In the genomic region with DNA sequence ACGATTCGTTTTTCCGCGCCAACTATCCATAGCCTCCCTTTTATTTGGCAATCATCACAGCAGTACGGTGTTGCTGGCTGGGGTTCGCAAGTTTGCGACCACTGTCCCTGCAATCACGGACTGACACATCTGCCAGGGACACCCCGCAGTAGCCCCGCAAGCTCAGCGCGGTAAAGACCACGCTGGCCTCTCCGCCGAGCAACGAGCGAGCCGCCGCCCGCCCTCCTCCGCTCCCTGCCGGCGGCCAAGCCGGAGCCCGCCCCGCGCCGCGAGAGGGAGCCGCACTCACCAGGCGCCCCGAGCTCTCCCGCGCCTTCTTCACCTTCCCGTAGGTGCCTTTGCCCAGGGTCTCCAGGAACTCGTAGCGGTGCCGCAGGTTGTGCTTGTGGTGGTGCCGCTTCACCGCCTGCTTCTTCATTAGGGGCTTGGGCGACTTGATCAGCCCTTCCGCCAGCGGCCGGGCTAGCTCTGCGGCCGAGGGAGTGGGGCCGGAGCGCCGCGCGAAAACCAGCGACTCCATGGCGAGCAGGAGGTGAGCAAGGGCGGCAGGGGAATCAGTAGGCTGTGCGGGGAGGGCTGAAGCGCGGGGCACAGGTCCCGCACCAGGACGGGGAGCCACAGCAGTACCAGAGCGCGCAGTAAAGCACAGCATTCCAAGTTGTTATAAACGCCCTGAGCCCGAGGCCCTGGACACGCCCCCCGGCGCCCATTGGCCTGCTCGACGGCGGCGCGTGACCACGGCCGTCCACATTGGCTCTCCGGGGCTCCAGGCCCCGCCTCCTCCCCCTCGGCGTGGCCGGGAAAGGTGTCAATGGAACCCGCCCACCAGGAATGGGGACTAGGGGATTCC, we compare ENCODE assay signal across 8 cellular contexts. TPM values are rescaled to one million over a fixed set of nuclear protein-coding genes. Genes with fewer than 3 reads are reported as not detected.
A peak's percentile ranks its signal among the peaks of the same experiment; 100 is the strongest.
DNase-seq lines count a peak whose midpoint lies in the region; ATAC-seq and TF ChIP-seq lines count a peak whose summit lies in the region.

A gene (minus strand): TSS at position 637 of the 850 bp plus-strand sequence. CDS start 117 bp downstream, at position 520.

- H3K4me1 Mint-ChIP-seq in IgD-negative memory B cell = peaks cover 29 to 60% (median 50%) of the 10 kb centered on the region in 3 donors
- H3K4me1 Mint-ChIP-seq in naive thymus-derived CD4-positive, alpha-beta T cell = peaks cover 42 to 69% (median 65%) of the 10 kb centered on the region in 7 donors
- peaks cover 76% of the 10 kb centered on the region for H3K4me1 Mint-ChIP-seq in stimulated activated effector memory CD8-positive, alpha-beta T cell treated with anti-CD3 and anti-CD28 coated beads, Interleukin-12 subunit alpha, Interleukin-12 subunit beta, amount 100 ng/mL, for 72 hours

- peaks cover 2% of the 10 kb centered on the region for H3K36me3 Mint-ChIP-seq in IgD-negative memory B cell
- H3K36me3 Mint-ChIP-seq in naive thymus-derived CD4-positive, alpha-beta T cell = peaks cover 7 to 22% (median 20%) of the 10 kb centered on the region in 5 donors
- H3K36me3 Mint-ChIP-seq in stimulated activated effector memory CD8-positive, alpha-beta T cell treated with anti-CD3 and anti-CD28 coated beads, Interleukin-12 subunit alpha, Interleukin-12 subunit beta, amount 100 ng/mL, for 72 hours = no peaks in the 10 kb centered on the region

- peaks cover 4% of the 10 kb centered on the region for H3K27me3 Mint-ChIP-seq in IgD-negative memory B cell
- H3K27me3 Mint-ChIP-seq in naive thymus-derived CD4-positive, alpha-beta T cell = peaks cover 0 to 21% (median 0%) of the 10 kb centered on the region in 5 donors

- peak; percentile 94 for ATAC-seq in naive thymus-derived CD4-positive, alpha-beta T cell
- peak; percentile 89 for ATAC-seq in stimulated activated effector memory CD8-positive, alpha-beta T cell treated with anti-CD3 and anti-CD28 coated beads, Interleukin-12 subunit alpha, Interleukin-12 subunit beta, amount 100 ng/mL, for 72 hours
- ATAC-seq in GM18870 (IDR thresholded peaks at IDR 0.05; ENCODE audit: unreplicated experiment) = no peak

- intact Hi-C loops in naive thymus-derived CD4-positive, alpha-beta T cell (cut with micrococcal nuclease) = loop anchor here (1.0 to 5.0 kb wide), 9 partner anchors 8 to 199 kb away; a partner anchor contains a TSS

- H3K9me3 Mint-ChIP-seq in IgD-negative memory B cell = peaks cover 0 to 1% (median 0%) of the 10 kb centered on the region in 3 donors
- peaks cover 0 to 3% (median 0%) of the 10 kb centered on the region in 11 donors for H3K9me3 Mint-ChIP-seq in naive thymus-derived CD4-positive, alpha-beta T cell
- no peaks in the 10 kb centered on the region for H3K9me3 Mint-ChIP-seq in stimulated activated effector memory CD8-positive, alpha-beta T cell treated with anti-CD3 and anti-CD28 coated beads, Interleukin-12 subunit alpha, Interleukin-12 subunit beta, amount 100 ng/mL, for 72 hours

- no peaks in the 10 kb centered on the region for H3K27me3 ChIP-seq in naive thymus-derived CD4-positive, alpha-beta T cell (ENCODE audit: control insufficient read depth in 2 of 2, insufficient read depth in 2 of 2, low read length in 2 of 2)

- H3K4me1 ChIP-seq in naive thymus-derived CD4-positive, alpha-beta T cell (ENCODE audit: control insufficient read depth in 2 of 2, insufficient read depth in 2 of 2, low read length in 2 of 2) = peaks cover 42 to 49% of the 10 kb centered on the region in 2 donors

- DNase-seq in DMS79 treated with DMSO at 0.1 percent for 48 hours (lab: John Stamatoyannopoulos, UW) (peak; percentile 86), RPMI8226 (peak; percentile 94), fibroblast of pulmonary artery (ENCODE audit: low read depth) (peak; percentile 87)
- peak; percentile 79 for DNase-seq in activated effector memory CD4-positive, alpha-beta T cell treated with Interleukin-2 at 50 U/mL for 16 hours
- peak; percentile 78 to 87 (median 84) for DNase-seq in naive thymus-derived CD4-positive, alpha-beta T cell
- peak; percentile 62 to 88 for DNase-seq in stimulated activated effector memory CD8-positive, alpha-beta T cell treated with anti-CD3 and anti-CD28 coated beads, Interleukin-12 subunit alpha, Interleukin-12 subunit beta, amount 100 ng/mL, for 72 hours (ENCODE audit: low spot score in 2 of 2)

- H3K27ac Mint-ChIP-seq in IgD-negative memory B cell = peak within 1 kb of the TSS; percentile 95 to 99 (median 97)
- peak within 1 kb of the TSS; percentile 86 to 99 (median 94) for H3K27ac Mint-ChIP-seq in naive thymus-derived CD4-positive, alpha-beta T cell
- H3K27ac Mint-ChIP-seq in stimulated activated effector memory CD8-positive, alpha-beta T cell treated with anti-CD3 and anti-CD28 coated beads, Interleukin-12 subunit alpha, Interleukin-12 subunit beta, amount 100 ng/mL, for 72 hours = peak within 1 kb of the TSS; percentile 91

- H3K9me3 ChIP-seq in naive thymus-derived CD4-positive, alpha-beta T cell (ENCODE audit: control insufficient read depth in 2 of 3, low read length in 3 of 3) = no peaks in the 10 kb centered on the region

- peak within 1 kb of the TSS; percentile 89 for H3K27ac ChIP-seq in naive thymus-derived CD4-positive, alpha-beta T cell (ENCODE audit: low read depth, low read length)

- H3K36me3 ChIP-seq in naive thymus-derived CD4-positive, alpha-beta T cell (ENCODE audit: control insufficient read depth in 2 of 3, insufficient read depth in 3 of 3, low read length in 3 of 3) = peaks cover 0 to 18% (median 0%) of the 10 kb centered on the region in 3 experiments

- peak within 1 kb of the TSS; percentile 88 to 100 (median 96) for H3K4me3 Mint-ChIP-seq in IgD-negative memory B cell
- H3K4me3 Mint-ChIP-seq in naive thymus-derived CD4-positive, alpha-beta T cell = peak within 1 kb of the TSS; percentile 91 to 100 (median 98)
- peak within 1 kb of the TSS; percentile 97 for H3K4me3 Mint-ChIP-seq in stimulated activated effector memory CD8-positive, alpha-beta T cell treated with anti-CD3 and anti-CD28 coated beads, Interleukin-12 subunit alpha, Interleukin-12 subunit beta, amount 100 ng/mL, for 72 hours

- CTCF ChIA-PET in naive thymus-derived CD4-positive, alpha-beta T cell (lab: Charles Lee) = interaction anchor here (0.6 to 21.8 kb wide), 7 partner anchors 8 to 1481 kb away, joined by 3 to 955 read pairs (median 3); no protein-coding TSS in a partner anchor

- POLR2A ChIA-PET in naive thymus-derived CD4-positive, alpha-beta T cell (lab: Charles Lee) = interaction anchor here (0.6 to 28.6 kb wide), 13 partner anchors 7 to 174 kb away, joined by 3 to 1119 read pairs (median 5); no protein-coding TSS in a partner anchor

- H3K4me3 ChIP-seq in fibroblast of pulmonary artery (replicated peaks; ENCODE audit: low read depth, low read length) = peak within 1 kb of the TSS; percentile 87
- H3K4me3 ChIP-seq in naive thymus-derived CD4-positive, alpha-beta T cell (ENCODE audit: low read length) = peak within 1 kb of the TSS; percentile 95

- peak; percentile 10 for TF ChIP-seq CTCF in fibroblast of pulmonary artery (IDR thresholded peaks at IDR 0.05; ENCODE audit: low read length, missing control alignments)

RNA-seq across cellular contexts. Expression of the gene that starts here (rescaled TPM):
- polyA plus RNA-seq in IgD-negative memory B cell = 91.9 TPM
- 10 to 100 TPM in 4 of 5 experiments, 1 to 10 TPM in 1; 9.1 to 57.8 (median 23.0) TPM for total RNA-seq in naive thymus-derived CD4-positive, alpha-beta T cell
- 10 to 100 TPM; 40.7 to 85.5 TPM for polyA plus RNA-seq in naive thymus-derived CD4-positive, alpha-beta T cell
